ENCODE assay signal across 8 cellular contexts in the genomic region with DNA sequence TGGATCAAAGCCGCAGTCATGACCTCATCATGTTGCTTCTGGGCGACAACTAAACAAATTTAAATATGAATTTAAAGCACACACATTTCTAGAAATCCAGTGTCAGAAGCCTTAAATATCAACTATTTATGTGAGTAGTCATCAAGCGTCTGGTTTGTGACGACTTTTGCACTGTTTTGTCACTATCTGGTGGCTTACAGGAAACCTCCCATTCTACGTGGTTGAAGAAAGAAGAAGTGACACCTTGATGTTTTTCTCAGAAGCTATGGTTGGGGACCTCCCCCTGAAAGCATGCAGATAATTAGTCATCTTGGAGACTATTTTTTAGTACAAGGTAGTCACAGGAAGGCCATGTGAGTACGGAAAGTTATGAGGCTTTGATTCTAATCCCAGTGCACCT. TPM values are rescaled to one million over a fixed set of nuclear protein-coding genes. Genes with fewer than 3 reads are reported as not detected.
DNase-seq lines count a peak whose midpoint lies in the region; ATAC-seq and TF ChIP-seq lines count a peak whose summit lies in the region.

No MANE protein-coding gene starts in this region.

- H3K4me2 ChIP-seq in PC-9: no peak overlapping the region

- H3K27me3 ChIP-seq in tibial artery (no peaks in the 10 kb centered on the region), uterus (no peaks in the 10 kb centered on the region), PC-9 (ENCODE audit: insufficient read depth, low read depth) (no peaks in the 10 kb centered on the region)

- POLR2A ChIA-PET in PC-9 (lab: Charles Lee; ENCODE audit: unreplicated experiment): no interaction called here

- H3K4me1 ChIP-seq in tibial artery: peaks cover 0 to 8% (median under 1%) of the 10 kb centered on the region in 4 donors
- no peaks in the 10 kb centered on the region for H3K4me1 ChIP-seq in uterus
- H3K4me1 ChIP-seq in PC-9 (replicated peaks; ENCODE audit: insufficient read depth): no peaks in the 10 kb centered on the region

- intact Hi-C loops in tibial artery (cut with DNase I; ENCODE audit: low total_unique reads): no loop called here
- intact Hi-C loops in uterus (cut with DNase I; ENCODE audit: low total_unique reads): no loop called here
- intact Hi-C loops in PC-9 (cut with micrococcal nuclease; ENCODE audit: unreplicated experiment): no loop called here

- H3F3A ChIP-seq in PC-9 (ENCODE audit: insufficient read depth, low read depth): no peaks in the 10 kb centered on the region

- H2AFZ ChIP-seq in PC-9: no peak overlapping the region

- H4K20me1 ChIP-seq in PC-9 (ENCODE audit: insufficient read depth): no peaks in the 10 kb centered on the region

- ATAC-seq in GM19452 (IDR thresholded peaks at IDR 0.05; ENCODE audit: unreplicated experiment) (peak; percentile 95), HG03139 (IDR thresholded peaks at IDR 0.05; ENCODE audit: unreplicated experiment) (peak; percentile 95)

- in situ Hi-C loops in G401 (cut with HindIII; ENCODE audit: low sequenced_read_pairs): no loop called here

- BruUV-seq in PC-9 (replicated peaks; lab: Mats Ljungman, UMichigan): no TSS peak

- H3K9me3 ChIP-seq in tibial artery: peaks cover 0 to 3% (median 0%) of the 10 kb centered on the region in 3 donors
- no peaks in the 10 kb centered on the region for H3K9me3 ChIP-seq in uterus
- no peaks in the 10 kb centered on the region for H3K9me3 ChIP-seq in PC-9 (ENCODE audit: insufficient read depth, low read depth)

- no peaks in the 10 kb centered on the region for H3K36me3 ChIP-seq in tibial artery
- no peaks in the 10 kb centered on the region for H3K36me3 ChIP-seq in uterus
- H3K36me3 ChIP-seq in PC-9 (ENCODE audit: low read depth): no peaks in the 10 kb centered on the region

- H3K4me3 ChIP-seq in tibial artery: no peak overlapping the region
- no peak overlapping the region for H3K4me3 ChIP-seq in uterus
- H3K4me3 ChIP-seq in PC-9: no peak overlapping the region

- no peaks in the 10 kb centered on the region for H3K79me2 ChIP-seq in PC-9 (ENCODE audit: low read depth)

- CTCF ChIA-PET in PC-9 (lab: Charles Lee): no interaction called here

- no peak for TF ChIP-seq CTCF in tibial artery (IDR thresholded peaks at IDR 0.05)
- TF ChIP-seq CTCF in uterus (IDR thresholded peaks at IDR 0.05): no peak
- TF ChIP-seq CTCF in PC-9 (conservative IDR thresholded peaks at IDR 0.05): no peak

- peak; percentile 34 for DNase-seq in activated CD4-positive, alpha-beta T cell treated with anti-CD3 and anti-CD28 coated beads, Interleukin-2, amount 50 U/mL, for 1 hour
- DNase-seq in stimulated activated CD4-positive, alpha-beta T cell treated with anti-CD3 and anti-CD28 coated beads, Interleukin-2, amount 100 ng/mL, for 24 hours: peak; percentile 26 to 60
- DNase-seq in tibial artery (no peak), uterus (no peak), PC-9 (no peak), G401 (ENCODE audit: low spot score) (no peak)

- no peaks in the 10 kb centered on the region for H3K9me2 ChIP-seq in PC-9 (ENCODE audit: insufficient read depth)

- no peak overlapping the region for H3K27ac ChIP-seq in tibial artery
- H3K27ac ChIP-seq in uterus: no peak overlapping the region
- no peak overlapping the region for H3K27ac ChIP-seq in PC-9

- TF ChIP-seq POLR2A in uterus (IDR thresholded peaks at IDR 0.05): no peak

RNA-seq across cellular contexts. Expression of a gene that starts 58.5 kb away (rescaled TPM):
- total RNA-seq in uterus: 10 to 100 TPM in 1 of 4 donors, 1 to 10 TPM in 3; 2.3 to 22.1 (median 5.1) TPM
- total RNA-seq in PC-9 (2021): 3.9 and 4.3 TPM in 2 replicates
- total RNA-seq in G401 (2014; rRNA removed; shearing (Covaris generic)): 0.25 and 0.85 TPM in 2 replicates

Comparison
In these comparisons a context has a peak if more than half of its experiments do, and no peak if none do; other contexts are left out.
1. DNase-seq: peak in activated CD4-positive, alpha-beta T cell treated with anti-CD3 and anti-CD28 coated beads, Interleukin-2, amount 50 U/mL, for 1 hour (single experiment) and stimulated activated CD4-positive, alpha-beta T cell treated with anti-CD3 and anti-CD28 coated beads, Interleukin-2, amount 100 ng/mL, for 24 hours (2 of 2); none in tibial artery (0 of 2), uterus (0 of 2), PC-9 (0 of 2) and G401 (single experiment).